In the genomic region with DNA sequence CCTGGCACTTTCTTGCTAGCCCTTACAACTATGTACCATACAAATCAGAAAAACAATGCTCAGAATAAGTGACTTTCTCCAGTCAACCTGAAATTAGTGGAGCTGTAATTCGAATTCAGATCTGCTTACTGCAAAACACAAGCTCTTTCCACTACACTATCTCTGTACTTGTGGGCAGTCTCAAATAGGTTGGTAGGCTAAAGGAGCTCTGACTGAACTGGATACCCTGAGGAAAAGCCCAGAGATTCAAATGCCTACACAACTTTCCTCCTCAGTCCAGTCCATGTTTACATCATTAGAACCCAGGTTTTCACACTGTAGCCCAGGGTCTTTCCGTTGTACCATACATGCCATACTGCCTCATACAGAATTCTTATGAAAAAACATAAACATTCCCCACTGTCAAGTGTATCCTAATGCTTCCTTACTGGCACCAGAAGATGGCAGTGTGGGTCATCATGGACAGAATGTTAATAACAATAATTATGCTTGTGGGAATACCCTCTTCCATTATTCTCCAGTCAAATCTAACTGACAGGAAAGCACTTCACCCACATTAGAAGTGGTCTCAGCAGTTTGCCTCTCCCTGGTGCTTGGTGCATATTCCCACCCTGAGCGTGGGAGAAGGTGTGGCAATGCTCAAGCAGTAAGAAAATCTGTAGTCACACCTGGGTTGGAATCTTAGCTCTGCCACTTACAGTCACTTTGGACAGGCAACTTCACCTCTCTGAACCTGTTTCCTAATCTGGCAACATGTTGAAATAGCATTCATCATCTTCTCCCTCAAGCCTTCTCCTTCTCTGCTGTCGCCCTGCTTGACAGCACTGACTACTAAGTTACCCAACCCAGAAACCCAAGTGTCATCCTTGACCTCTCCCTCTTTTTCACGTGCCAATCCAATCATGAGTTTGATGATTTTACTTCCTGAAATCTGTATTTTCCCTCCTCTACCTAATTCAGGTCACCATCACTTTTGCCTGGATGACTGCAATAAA, we compare ENCODE assay signal across 8 cellular contexts. TPM values are rescaled to one million over a fixed set of nuclear protein-coding genes. Genes with fewer than 3 reads are reported as not detected.
A peak's percentile ranks its signal among the peaks of the same experiment; 100 is the strongest.
DNase-seq lines count a peak whose midpoint lies in the region; ATAC-seq and TF ChIP-seq lines count a peak whose summit lies in the region.

No MANE protein-coding gene starts in this region.

- no peak overlapping the region for H3K4me3 Mint-ChIP-seq in MCF 10A (ENCODE audit: unreplicated experiment)
- no peak overlapping the region for H3K4me3 Mint-ChIP-seq in activated T-helper 2 cell treated with anti-CD3 and anti-CD28 coated beads, Interferon-gamma antibody, Interleukin-2, Interleukin-4, amounts not matched to agents 10 μg/mL and 5 μg/mL and 100 μg/mL, durations not matched to agents 14 hours and 24 hours and 36 hours (ENCODE audit: low read depth)

- 13 to 28% methylated on average over 3 to 5 of the region's 5 CpGs for WGBS in transverse colon (ENCODE audit: low coverage in 1 of 2), 2 donors

- TF ChIP-seq POLR2A in transverse colon (IDR thresholded peaks at IDR 0.05) = no peak

- peak; percentile 92 for DNase-seq in DMS53 treated with DMSO at 0.1 percent for 48 hours (lab: John Stamatoyannopoulos, UW; ENCODE audit: unreplicated experiment)
- DNase-seq in HuH-7 (ENCODE audit: low spot score) = peak; percentile 32
- DNase-seq in NOMO-1 treated with dmso at 0.1 percent for 144 hours (lab: John Stamatoyannopoulos, UW; ENCODE audit: unreplicated experiment) = peak; percentile 3
- DNase-seq in MCF 10A (ENCODE audit: unreplicated experiment) = peak; percentile 80
- no peak for DNase-seq in kidney epithelial cell (ENCODE audit: low read depth)
- peak; percentile 17 for DNase-seq in transverse colon
- DNase-seq in activated T-helper 2 cell treated with anti-CD3 and anti-CD28 coated beads, Interferon-gamma antibody, Interleukin-2, Interleukin-4, amounts not matched to agents 10 μg/mL and 5 μg/mL and 100 μg/mL, durations not matched to agents 14 hours and 24 hours and 36 hours (ENCODE audit: low spot score) = no peak

- H3K27me3 ChIP-seq in kidney epithelial cell (ENCODE audit: control insufficient read depth, insufficient read depth, low read length) (no peaks in the 10 kb centered on the region), transverse colon (no peaks in the 10 kb centered on the region)

- no peak for TF ChIP-seq EP300 in transverse colon (IDR thresholded peaks at IDR 0.05; ENCODE audit: low read depth)

- H3K4me3 ChIP-seq in kidney epithelial cell (ENCODE audit: low read depth, low read length) = no peak overlapping the region
- H3K4me3 ChIP-seq in transverse colon = no peak overlapping the region

- H3K27ac ChIP-seq in transverse colon = no peak overlapping the region

- CTCF ChIA-PET in MCF 10A (lab: Yijun Ruan, JAX) = interaction anchor here (0.6 to 4.8 kb wide), 30 partner anchors 9 to 514 kb away, joined by 3 to 98 read pairs (median 4); partner anchors contain the start of genes CC2D1B, ORC1 and PRPF38A

- H3K27me3 Mint-ChIP-seq in MCF 10A (ENCODE audit: insufficient read depth, unreplicated experiment) = peaks cover 13% of the 10 kb centered on the region
- peaks cover 37% of the 10 kb centered on the region for H3K27me3 Mint-ChIP-seq in activated T-helper 2 cell treated with anti-CD3 and anti-CD28 coated beads, Interferon-gamma antibody, Interleukin-2, Interleukin-4, amounts not matched to agents 10 μg/mL and 5 μg/mL and 100 μg/mL, durations not matched to agents 14 hours and 24 hours and 36 hours (ENCODE audit: low read depth)

- no peaks in the 10 kb centered on the region for H3K9me3 Mint-ChIP-seq in MCF 10A (ENCODE audit: unreplicated experiment)
- no peaks in the 10 kb centered on the region for H3K9me3 Mint-ChIP-seq in activated T-helper 2 cell treated with anti-CD3 and anti-CD28 coated beads, Interferon-gamma antibody, Interleukin-2, Interleukin-4, amounts not matched to agents 10 μg/mL and 5 μg/mL and 100 μg/mL, durations not matched to agents 14 hours and 24 hours and 36 hours

- H3K27ac Mint-ChIP-seq in MCF 10A (ENCODE audit: low read depth, unreplicated experiment) = no peak overlapping the region
- H3K27ac Mint-ChIP-seq in activated T-helper 2 cell treated with anti-CD3 and anti-CD28 coated beads, Interferon-gamma antibody, Interleukin-2, Interleukin-4, amounts not matched to agents 10 μg/mL and 5 μg/mL and 100 μg/mL, durations not matched to agents 14 hours and 24 hours and 36 hours = no peak overlapping the region

- H3K36me3 ChIP-seq in kidney epithelial cell (ENCODE audit: control insufficient read depth, insufficient read depth, low read length) (no peaks in the 10 kb centered on the region), transverse colon (no peaks in the 10 kb centered on the region)

- H3K4me1 ChIP-seq in transverse colon = no peaks in the 10 kb centered on the region

- no peaks in the 10 kb centered on the region for H3K36me3 Mint-ChIP-seq in MCF 10A (ENCODE audit: insufficient read depth, unreplicated experiment)
- H3K36me3 Mint-ChIP-seq in activated T-helper 2 cell treated with anti-CD3 and anti-CD28 coated beads, Interferon-gamma antibody, Interleukin-2, Interleukin-4, amounts not matched to agents 10 μg/mL and 5 μg/mL and 100 μg/mL, durations not matched to agents 14 hours and 24 hours and 36 hours (ENCODE audit: low read depth) = no peaks in the 10 kb centered on the region

- H3K9me3 ChIP-seq in transverse colon = no peaks in the 10 kb centered on the region

- BruUV-seq in MCF 10A (replicated peaks; lab: Mats Ljungman, UMichigan) = no TSS peak

- POLR2A ChIA-PET in MCF 10A (lab: Yijun Ruan, JAX) = interaction anchor here (0.6 to 2.6 kb wide), 9 partner anchors 13 to 277 kb away, joined by 3 to 11 read pairs (median 3); partner anchors contain the start of genes CC2D1B, ORC1 and PRPF38A

- in situ Hi-C loops in transverse colon (cut with MboI; ENCODE audit: low pct_ligation_motif_present in 1 of 4, low pct_unique_long_range_greater_than_20kb in 1 of 4, low sequenced_read_pairs in 3 of 4) = loop anchor here (5.0 to 25.0 kb wide), 3 partner anchors 160 to 560 kb away; partner anchors contain the start of gene COA7 (in 4 of the 4)

- intact Hi-C loops in MCF 10A (cut with micrococcal nuclease) = loop anchor here (1.0 to 5.0 kb wide), 5 partner anchors 169 to 560 kb away; partner anchors contain the start of genes ORC1 and PRPF38A
- intact Hi-C loops in transverse colon (cut with DNase I; ENCODE audit: low total_unique reads) = loop anchor here (5.0 kb wide), 1 partner anchor 170 kb away; no protein-coding TSS in a partner anchor
- intact Hi-C loops in activated T-helper 2 cell treated with anti-CD3 and anti-CD28 coated beads, Interferon-gamma antibody, Interleukin-2, Interleukin-4, amounts not matched to agents 10 μg/mL and 5 μg/mL and 100 μg/mL, durations not matched to agents 14 hours and 24 hours and 36 hours (cut with micrococcal nuclease) = loop anchor here (1.0 to 5.0 kb wide), 2 partner anchors 169 to 1055 kb away; no protein-coding TSS in a partner anchor

- TF ChIP-seq CTCF in MCF 10A (IDR thresholded peaks at IDR 0.05; ENCODE audit: unreplicated experiment) (peak; percentile 58), kidney epithelial cell (IDR thresholded peaks at IDR 0.05; ENCODE audit: insufficient read depth, low read length, poor library complexity, severe bottlenecking) (peak; percentile 79), transverse colon (IDR thresholded peaks at IDR 0.05) (peak; percentile 48 to 66 (median 60))

- peaks cover 7% of the 10 kb centered on the region for H3K4me1 Mint-ChIP-seq in MCF 10A (ENCODE audit: insufficient read depth, unreplicated experiment)
- peaks cover 4% of the 10 kb centered on the region for H3K4me1 Mint-ChIP-seq in activated T-helper 2 cell treated with anti-CD3 and anti-CD28 coated beads, Interferon-gamma antibody, Interleukin-2, Interleukin-4, amounts not matched to agents 10 μg/mL and 5 μg/mL and 100 μg/mL, durations not matched to agents 14 hours and 24 hours and 36 hours (ENCODE audit: low read depth)

- ATAC-seq in HG02870 (IDR thresholded peaks at IDR 0.05; ENCODE audit: unreplicated experiment) = no peak

RNA-seq across cellular contexts. Expression of gene ZFYVE9, which starts 14.4 kb away (rescaled TPM):
- total RNA-seq in MCF 10A (2022) (21.9 and 23.9 TPM in 2 replicates), kidney epithelial cell (17.1 and 18.4 TPM in 2 replicates), transverse colon (10 to 100 TPM; 22.8 to 37.0 (median 28.2) TPM)
- 3.7 and 4.0 TPM in 2 replicates for total RNA-seq in activated T-helper 2 cell treated with anti-CD3 and anti-CD28 coated beads, Interferon-gamma antibody, Interleukin-2, Interleukin-4, amounts not matched to agents 10 μg/mL and 5 μg/mL and 100 μg/mL, durations not matched to agents 14 hours and 24 hours and 36 hours

Comparison
In these comparisons a context has a peak if more than half of its experiments do, and no peak if none do; other contexts are left out.
1. DNase-seq: peak in DMS53 treated with DMSO at 0.1 percent for 48 hours (single experiment), HuH-7 (single experiment), NOMO-1 treated with dmso at 0.1 percent for 144 hours (single experiment), MCF 10A (single experiment) and transverse colon (single experiment); none in kidney epithelial cell (single experiment) and activated T-helper 2 cell treated with anti-CD3 and anti-CD28 coated beads, Interferon-gamma antibody, Interleukin-2, Interleukin-4, amounts not matched to agents 10 μg/mL and 5 μg/mL and 100 μg/mL, durations not matched to agents 14 hours and 24 hours and 36 hours (single experiment).
2. Peak in every context shown above with its lines, with median percentiles within 50 percentile points of each other: CTCF ChIP-seq.